In the genomic region with DNA sequence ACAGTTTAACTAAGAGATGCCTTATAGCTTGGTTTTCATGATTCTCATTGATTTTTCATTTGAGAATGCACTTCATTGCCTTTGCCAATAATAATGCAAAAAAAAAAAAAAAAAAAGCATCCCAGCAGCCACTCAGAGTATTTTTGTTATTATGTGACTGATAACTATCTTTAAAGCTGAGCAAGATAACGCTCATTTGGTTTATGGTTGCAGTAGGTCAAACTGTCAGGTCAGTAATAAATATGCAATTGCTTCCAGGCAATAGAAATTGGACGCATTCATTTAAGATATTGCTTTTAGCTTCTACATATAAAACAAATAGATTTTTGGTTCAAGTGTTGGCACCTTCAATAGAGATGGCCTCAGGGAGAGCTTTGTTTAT, we compare ENCODE assay signal across 23 cellular contexts.
A peak's percentile ranks its signal among the peaks of the same experiment; 100 is the strongest.
DNase-seq lines count a peak whose midpoint lies in the region; FAIRE-seq and TF ChIP-seq lines count a peak whose summit lies in the region.
"Had no signal": no experiment of that assay in that cellular context is flagged by ENCODE, and none has a peak within 500 bp of the region (broad histone marks: within the 10 kb centered on the region; RNA-seq: fewer than 3 reads in every experiment).

No MANE protein-coding gene starts in this region.

- no peak for TF ChIP-seq RAD21 in SK-N-SH (IDR thresholded peaks at IDR 0.05; ENCODE audit: low read length)

- WGBS in SK-N-SH (ENCODE audit: low lambda C conversion rate), result 76% methylated on average over 2 of the region's 2 CpGs
- WGBS in testis, 2 donors, result 83 to 88% methylated on average over 2 of the region's 2 CpGs

- BruUV-seq in endothelial cell of umbilical vein (replicated peaks; lab: Mats Ljungman, UMichigan), result no TSS peak

- no peak for TF ChIP-seq EP300 in SK-N-SH (IDR thresholded peaks at IDR 0.05; ENCODE audit: borderline replicate concordance in 1 of 2, low read depth in 1 of 2, low read length in 1 of 2)

- H3K27me3 ChIP-seq in SK-N-SH (ENCODE audit: insufficient read depth) (no peaks in the 10 kb centered on the region), endothelial cell of umbilical vein (ENCODE audit: control insufficient read depth in 2 of 2, insufficient read depth in 2 of 2, low read length in 2 of 2) (no peaks in the 10 kb centered on the region), testis (no peaks in the 10 kb centered on the region)
- H3K27me3 ChIP-seq in CD8-positive, alpha-beta memory T cell (ENCODE audit: insufficient read depth, low read length, poor library complexity, severe bottlenecking), result no peaks in the 10 kb centered on the region

- H3K79me2 ChIP-seq in SK-N-SH (ENCODE audit: insufficient read depth), result peaks cover 82% of the 10 kb centered on the region
- peaks cover 82% of the 10 kb centered on the region for H3K79me2 ChIP-seq in endothelial cell of umbilical vein (ENCODE audit: control insufficient read depth, insufficient read depth, low read length)

- H3K4me1 Mint-ChIP-seq in CD8-positive, alpha-beta memory T cell, result peaks cover 17 to 42% (median 23%) of the 10 kb centered on the region in 3 donors

- no peak overlapping the region for H3K4me2 ChIP-seq in SK-N-SH
- peak overlapping the region; percentile 33 for H3K4me2 ChIP-seq in endothelial cell of umbilical vein (ENCODE audit: insufficient read depth, low read length)
- H3K4me2 ChIP-seq: A549 had no signal

- no peak for TF ChIP-seq CTCF in HEK293 (tag by site-specific recombination; IDR thresholded peaks at IDR 0.05)
- TF ChIP-seq CTCF in SK-N-SH (IDR thresholded peaks at IDR 0.05), result no peak
- no peak for TF ChIP-seq CTCF in endothelial cell of umbilical vein (IDR thresholded peaks at IDR 0.05; ENCODE audit: extremely low read depth in 1 of 2, insufficient read depth in 1 of 2, low read depth in 1 of 2, low read length in 2 of 2)
- TF ChIP-seq CTCF in testis (IDR thresholded peaks at IDR 0.05), result no peak

- H3K9me3 Mint-ChIP-seq in CD8-positive, alpha-beta memory T cell, result no peaks in the 10 kb centered on the region
- H3K9me3 Mint-ChIP-seq: CD4-positive, alpha-beta memory T cell; HFFc6 had no signal

- H3K27ac Mint-ChIP-seq in CD8-positive, alpha-beta memory T cell, result no peak overlapping the region
- H3K27ac Mint-ChIP-seq: HFFc6 had no signal

- TF ChIP-seq POLR2A in endothelial cell of umbilical vein (IDR thresholded peaks at IDR 0.05; ENCODE audit: low read depth, low read length) (no peak), testis (IDR thresholded peaks at IDR 0.05) (no peak)

- no peaks in the 10 kb centered on the region for H3F3A ChIP-seq in SK-N-SH (replicated peaks; ENCODE audit: insufficient read depth)

- H3K4me3 ChIP-seq in HEK293 (ENCODE audit: low read depth, low read length) (no peak overlapping the region), SK-N-SH (ENCODE audit: low read depth in 2 of 2, low read length in 1 of 2) (no peak overlapping the region), endothelial cell of umbilical vein (replicated peaks in 1 of 3; ENCODE audit: insufficient read depth in 1 of 3, low read depth in 1 of 3, low read length in 3 of 3) (no peak overlapping the region), testis (no peak overlapping the region)
- no peak overlapping the region for H3K4me3 ChIP-seq in CD8-positive, alpha-beta memory T cell (ENCODE audit: low read length)
- H3K4me3 ChIP-seq: A549, GM23248 had no signal

- intact Hi-C loops in endothelial cell of umbilical vein (cut with micrococcal nuclease), result loop anchor here (2.0 kb wide), 1 partner anchor 13 kb away; no protein-coding TSS in a partner anchor
- intact Hi-C loops in testis (cut with DNase I; ENCODE audit: low total_unique reads), result no loop called here

- H3K4me1 ChIP-seq in HEK293 (ENCODE audit: control insufficient read depth, insufficient read depth, low read length) (peaks cover 12% of the 10 kb centered on the region), SK-N-SH (ENCODE audit: control insufficient read depth in 1 of 2, insufficient read depth in 2 of 2, low read depth in 1 of 2, low read length in 1 of 2) (0 out of 4 replicates have a peak, but pooled peaks cover 0 to 4% of the 10 kb centered on the region in 2 experiments), endothelial cell of umbilical vein (ENCODE audit: control insufficient read depth, extremely low read depth, insufficient read depth, low read length) (peaks cover 38% of the 10 kb centered on the region), testis (no peaks in the 10 kb centered on the region)
- H3K4me1 ChIP-seq in CD8-positive, alpha-beta memory T cell (ENCODE audit: insufficient read depth, low read length), result peaks cover 16% of the 10 kb centered on the region
- H3K4me1 ChIP-seq: A549 had no signal

- H3K9me3 ChIP-seq in HEK293 (ENCODE audit: control insufficient read depth, insufficient read depth, low read depth, low read length) (no peaks in the 10 kb centered on the region), SK-N-SH (no peaks in the 10 kb centered on the region), endothelial cell of umbilical vein (replicated peaks; ENCODE audit: control insufficient read depth, insufficient read depth, low read length) (no peaks in the 10 kb centered on the region), testis (no peaks in the 10 kb centered on the region)
- H3K9me3 ChIP-seq in CD8-positive, alpha-beta memory T cell (ENCODE audit: low read length), result no peaks in the 10 kb centered on the region
- H3K9me3 ChIP-seq: A549, Caco-2 had no signal

- H3K27ac ChIP-seq in HEK293 (ENCODE audit: extremely low read depth, low read depth, low read length) (no peak overlapping the region), SK-N-SH (ENCODE audit: low read depth in 2 of 2, low read length in 1 of 2) (no peak overlapping the region), endothelial cell of umbilical vein (ENCODE audit: insufficient read depth, low read depth, low read length) (no peak overlapping the region), testis (no peak overlapping the region)
- H3K27ac ChIP-seq in CD8-positive, alpha-beta memory T cell (ENCODE audit: low read depth, low read length), result no peak overlapping the region
- H3K27ac ChIP-seq: A549, GM23248 had no signal

- no peaks in the 10 kb centered on the region for H3K27me3 Mint-ChIP-seq in CD8-positive, alpha-beta memory T cell

- CTCF ChIA-PET in HEK293 (lab: Yijun Ruan, JAX), result interaction anchor here (0.7 kb wide), 1 partner anchor 126 kb away, joined by 3 read pairs; no protein-coding TSS in a partner anchor
- CTCF ChIA-PET in SK-N-SH (lab: Yijun Ruan, JAX), result interaction anchor here (0.6 to 1.0 kb wide), 4 partner anchors 10 to 746 kb away, joined by 3 read pairs; no protein-coding TSS in a partner anchor
- CTCF ChIA-PET in endothelial cell of umbilical vein (lab: Charles Lee), result interaction anchor here (1.0 to 1.2 kb wide), 3 partner anchors 9 to 292 kb away, joined by 3 to 7 read pairs (median 3); no protein-coding TSS in a partner anchor
- CTCF ChIA-PET in CD8-positive, alpha-beta memory T cell (lab: Charles Lee), result interaction anchor here (0.7 to 1.0 kb wide), 2 partner anchors 9 to 18 kb away, joined by 3 to 4 read pairs; no protein-coding TSS in a partner anchor

- FAIRE-seq in endothelial cell of umbilical vein (lab: Jason Lieb, UNC), result no peak
- FAIRE-seq: A549, G401.6, GM19239, H1 had no signal

- DNase-seq in M059J (ENCODE audit: low read depth) (peak; percentile 35), SK-N-SH (no peak), endothelial cell of umbilical vein (ENCODE audit: low read depth, low spot score) (no peak), OCI-M2 (lab: John Stamatoyannopoulos, UW; ENCODE audit: unreplicated experiment) (no peak), testis (no peak)
- no peak for DNase-seq in CD8-positive, alpha-beta memory T cell
- DNase-seq: 8988T; ACHN; AML-193; C1 segment of cervical spinal cord; Caco-2; CD4-positive, alpha-beta memory T cell; DMS153; DND-41; GM23248; H7; HCEC 1CT; HFFc6 had no signal

- no peaks in the 10 kb centered on the region for H3K9me2 ChIP-seq in SK-N-SH

- POLR2A ChIA-PET in HEK293 (lab: Yijun Ruan, JAX), result no interaction called here
- POLR2A ChIA-PET in SK-N-SH (lab: Yijun Ruan, JAX), result no interaction called here
- POLR2A ChIA-PET in endothelial cell of umbilical vein (lab: Charles Lee), result no interaction called here
- POLR2A ChIA-PET in CD8-positive, alpha-beta memory T cell (lab: Charles Lee), result no interaction called here

- H3K9me1 ChIP-seq in endothelial cell of umbilical vein (replicated peaks; ENCODE audit: control insufficient read depth, extremely low read depth, insufficient read depth, low read length), result no peaks in the 10 kb centered on the region

- no peak overlapping the region for H3K4me3 Mint-ChIP-seq in CD8-positive, alpha-beta memory T cell
- H3K4me3 Mint-ChIP-seq: CD4-positive, alpha-beta memory T cell; HFFc6 had no signal

- H2AFZ ChIP-seq in SK-N-SH (ENCODE audit: low read depth), result no peak overlapping the region
- no peak overlapping the region for H2AFZ ChIP-seq in endothelial cell of umbilical vein (ENCODE audit: low read depth, low read length)
- H2AFZ ChIP-seq: GM23248 had no signal

- H4K20me1 ChIP-seq in SK-N-SH (ENCODE audit: insufficient read depth) (peaks cover 7% of the 10 kb centered on the region; the same call in 1 of the 2 replicates), endothelial cell of umbilical vein (replicated peaks; ENCODE audit: control insufficient read depth, extremely low read depth, insufficient read depth, low read length) (peaks cover 2% of the 10 kb centered on the region)

- no peaks in the 10 kb centered on the region for H3K36me3 ChIP-seq in HEK293 (ENCODE audit: control insufficient read depth in 2 of 2, insufficient read depth in 1 of 2, low read length in 2 of 2)
- H3K36me3 ChIP-seq in SK-N-SH (replicated peaks in 1 of 2; ENCODE audit: control insufficient read depth in 1 of 2, insufficient read depth in 2 of 2, low read length in 1 of 2), result peaks cover 3 to 4% of the 10 kb centered on the region in 2 experiments
- peaks cover 0 to 8% of the 10 kb centered on the region in 2 experiments for H3K36me3 ChIP-seq in endothelial cell of umbilical vein (ENCODE audit: control insufficient read depth in 2 of 2, extremely low read depth in 1 of 2, insufficient read depth in 2 of 2, low read length in 2 of 2)
- H3K36me3 ChIP-seq in CD8-positive, alpha-beta memory T cell (ENCODE audit: insufficient read depth, low read length), result no peaks in the 10 kb centered on the region
- no peaks in the 10 kb centered on the region for H3K36me3 ChIP-seq in testis (ENCODE audit: low read depth, missing control alignments)

- peaks cover 0 to 3% (median 0%) of the 10 kb centered on the region in 3 donors for H3K36me3 Mint-ChIP-seq in CD8-positive, alpha-beta memory T cell
- H3K36me3 Mint-ChIP-seq: CD4-positive, alpha-beta memory T cell had no signal

- dilution Hi-C loops in endothelial cell of umbilical vein (cut with MboI; ENCODE audit: extremely low pct_ligation_motif_present, low sequenced_read_pairs), result no loop called here

- H3K9ac ChIP-seq in SK-N-SH, result no peak overlapping the region
- no peak overlapping the region for H3K9ac ChIP-seq in endothelial cell of umbilical vein (replicated peaks; ENCODE audit: extremely low read depth, insufficient read depth, low read length)
- H3K9ac ChIP-seq: GM23248 had no signal

TF ChIP-seq in HEK293, 187 proteins besides CTCF, POLR2A, EP300 and RAD21 (continues in another document):
- no peak for TF ChIP-seq ZNF544 (tag by site-specific recombination; IDR thresholded peaks at IDR 0.05)

TF ChIP-seq in endothelial cell of umbilical vein, 7 proteins besides CTCF, POLR2A, EP300 and RAD21 (continues in another document):
- TF ChIP-seq MYC (IDR thresholded peaks at IDR 0.05; ENCODE audit: low read depth, low read length) (no peak), FOS (IDR thresholded peaks at IDR 0.05; ENCODE audit: borderline replicate concordance, insufficient read depth, low read length) (no peak)
